ENCODE assay signal across 1 cellular context in the genomic region with DNA sequence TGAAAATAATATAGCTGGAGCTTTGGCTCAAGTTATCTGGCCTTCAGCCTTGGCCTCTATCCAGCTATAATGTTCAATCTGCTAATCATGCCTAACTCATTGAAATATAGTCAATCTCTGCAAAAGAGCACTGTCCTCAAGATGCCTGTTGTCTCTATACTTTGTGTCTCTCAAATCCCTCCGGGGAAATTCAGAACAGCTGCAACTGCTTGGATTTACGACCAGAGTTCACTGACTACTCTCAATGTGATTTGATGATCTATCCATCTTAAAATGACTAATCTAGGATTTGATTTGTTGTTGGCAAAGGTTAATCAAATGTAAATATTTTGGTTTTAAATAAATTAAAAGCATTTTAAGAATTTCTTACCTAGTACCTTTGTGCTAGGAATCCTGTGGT.
TF ChIP-seq lines count a peak whose summit lies in the region.

No MANE protein-coding gene starts in this region.

TF ChIP-seq in IMR-90, 13 proteins besides CTCF, POLR2A, EP300 and RAD21:
- TF ChIP-seq FOS (IDR thresholded peaks at IDR 0.05; ENCODE audit: low read depth, low read length) (no peak), BHLHE40 (IDR thresholded peaks at IDR 0.05; ENCODE audit: low read depth, low read length) (no peak), CEBPB (IDR thresholded peaks at IDR 0.05; ENCODE audit: low read depth, low read length) (no peak), NFE2L2 (IDR thresholded peaks at IDR 0.05; ENCODE audit: low read depth, low read length) (no peak), MAFK (IDR thresholded peaks at IDR 0.05; ENCODE audit: low read depth, low read length) (no peak), MXI1 (IDR thresholded peaks at IDR 0.05; ENCODE audit: borderline replicate concordance, low read depth, low read length) (no peak), SMC3 (IDR thresholded peaks at IDR 0.05; ENCODE audit: low read depth, low read length) (no peak), MAZ (IDR thresholded peaks at IDR 0.05; ENCODE audit: borderline replicate concordance, low read depth, low read length) (no peak), RFX5 (IDR thresholded peaks at IDR 0.05; ENCODE audit: low read depth, low read length) (no peak), RCOR1 (IDR thresholded peaks at IDR 0.05; ENCODE audit: insufficient replicate concordance, low read length) (no peak), CHD1 (IDR thresholded peaks at IDR 0.05; ENCODE audit: low read depth, low read length) (no peak)
- TF ChIP-seq, protein P1, sequence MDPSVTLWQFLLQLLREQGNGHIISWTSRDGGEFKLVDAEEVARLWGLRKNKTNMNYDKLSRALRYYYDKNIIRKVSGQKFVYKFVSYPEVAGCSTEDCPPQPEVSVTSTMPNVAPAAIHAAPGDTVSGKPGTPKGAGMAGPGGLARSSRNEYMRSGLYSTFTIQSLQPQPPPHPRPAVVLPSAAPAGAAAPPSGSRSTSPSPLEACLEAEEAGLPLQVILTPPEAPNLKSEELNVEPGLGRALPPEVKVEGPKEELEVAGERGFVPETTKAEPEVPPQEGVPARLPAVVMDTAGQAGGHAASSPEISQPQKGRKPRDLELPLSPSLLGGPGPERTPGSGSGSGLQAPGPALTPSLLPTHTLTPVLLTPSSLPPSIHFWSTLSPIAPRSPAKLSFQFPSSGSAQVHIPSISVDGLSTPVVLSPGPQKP (IDR thresholded peaks at IDR 0.05; ENCODE audit: borderline replicate concordance, low read depth, low read length), result no peak
- TF ChIP-seq, protein P2, sequence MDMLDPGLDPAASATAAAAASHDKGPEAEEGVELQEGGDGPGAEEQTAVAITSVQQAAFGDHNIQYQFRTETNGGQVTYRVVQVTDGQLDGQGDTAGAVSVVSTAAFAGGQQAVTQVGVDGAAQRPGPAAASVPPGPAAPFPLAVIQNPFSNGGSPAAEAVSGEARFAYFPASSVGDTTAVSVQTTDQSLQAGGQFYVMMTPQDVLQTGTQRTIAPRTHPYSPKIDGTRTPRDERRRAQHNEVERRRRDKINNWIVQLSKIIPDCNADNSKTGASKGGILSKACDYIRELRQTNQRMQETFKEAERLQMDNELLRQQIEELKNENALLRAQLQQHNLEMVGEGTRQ (IDR thresholded peaks at IDR 0.05; ENCODE audit: low read depth, low read length), result no peak
TF ChIP-seq in IMR-90: peak in this region for 0.
